ENCODE assay signal across 1 cellular context in genomic region chr2:1790996-1791395, GRCh38.
TF ChIP-seq lines count a peak whose summit lies in the region.

No MANE protein-coding gene starts in this region.

TF ChIP-seq in IMR-90, 13 proteins besides CTCF, POLR2A, EP300 and RAD21:
- TF ChIP-seq, protein P1, sequence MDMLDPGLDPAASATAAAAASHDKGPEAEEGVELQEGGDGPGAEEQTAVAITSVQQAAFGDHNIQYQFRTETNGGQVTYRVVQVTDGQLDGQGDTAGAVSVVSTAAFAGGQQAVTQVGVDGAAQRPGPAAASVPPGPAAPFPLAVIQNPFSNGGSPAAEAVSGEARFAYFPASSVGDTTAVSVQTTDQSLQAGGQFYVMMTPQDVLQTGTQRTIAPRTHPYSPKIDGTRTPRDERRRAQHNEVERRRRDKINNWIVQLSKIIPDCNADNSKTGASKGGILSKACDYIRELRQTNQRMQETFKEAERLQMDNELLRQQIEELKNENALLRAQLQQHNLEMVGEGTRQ (IDR thresholded peaks at IDR 0.05; ENCODE audit: low read depth, low read length), result no peak
- TF ChIP-seq MXI1 (IDR thresholded peaks at IDR 0.05; ENCODE audit: borderline replicate concordance, low read depth, low read length), result no peak
- TF ChIP-seq MAZ (IDR thresholded peaks at IDR 0.05; ENCODE audit: borderline replicate concordance, low read depth, low read length), result no peak
- no peak for TF ChIP-seq SMC3 (IDR thresholded peaks at IDR 0.05; ENCODE audit: low read depth, low read length)
- no peak for TF ChIP-seq MAFK (IDR thresholded peaks at IDR 0.05; ENCODE audit: low read depth, low read length)
- TF ChIP-seq, protein P2, sequence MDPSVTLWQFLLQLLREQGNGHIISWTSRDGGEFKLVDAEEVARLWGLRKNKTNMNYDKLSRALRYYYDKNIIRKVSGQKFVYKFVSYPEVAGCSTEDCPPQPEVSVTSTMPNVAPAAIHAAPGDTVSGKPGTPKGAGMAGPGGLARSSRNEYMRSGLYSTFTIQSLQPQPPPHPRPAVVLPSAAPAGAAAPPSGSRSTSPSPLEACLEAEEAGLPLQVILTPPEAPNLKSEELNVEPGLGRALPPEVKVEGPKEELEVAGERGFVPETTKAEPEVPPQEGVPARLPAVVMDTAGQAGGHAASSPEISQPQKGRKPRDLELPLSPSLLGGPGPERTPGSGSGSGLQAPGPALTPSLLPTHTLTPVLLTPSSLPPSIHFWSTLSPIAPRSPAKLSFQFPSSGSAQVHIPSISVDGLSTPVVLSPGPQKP (IDR thresholded peaks at IDR 0.05; ENCODE audit: borderline replicate concordance, low read depth, low read length), result no peak
- TF ChIP-seq RFX5 (IDR thresholded peaks at IDR 0.05; ENCODE audit: low read depth, low read length), result no peak
- TF ChIP-seq RCOR1 (IDR thresholded peaks at IDR 0.05; ENCODE audit: insufficient replicate concordance, low read length), result no peak
- TF ChIP-seq FOS (IDR thresholded peaks at IDR 0.05; ENCODE audit: low read depth, low read length), result no peak
